Comparison of ENCODE assay signal across 21 cellular contexts in the genomic region with DNA sequence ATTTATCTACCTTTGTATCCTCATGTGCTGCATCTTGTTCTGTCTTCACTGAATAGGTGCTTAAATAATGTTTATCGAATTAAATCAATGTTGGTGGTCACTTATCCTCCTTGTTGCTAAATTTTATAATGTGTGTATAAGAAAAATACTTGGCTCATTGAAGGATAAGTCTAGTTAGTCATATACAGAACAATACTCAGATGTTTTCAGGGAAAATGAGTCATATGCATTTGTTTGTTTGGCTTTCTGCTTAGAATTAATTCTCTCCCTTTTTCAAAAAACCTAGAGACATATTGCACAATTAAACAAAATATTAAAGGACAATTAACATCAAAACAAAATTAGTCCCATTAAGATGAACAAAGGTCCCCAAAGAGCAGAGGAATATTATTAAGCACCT.
DNase-seq lines count a peak whose midpoint lies in the region; ATAC-seq and TF ChIP-seq lines count a peak whose summit lies in the region.
"Had no signal": no experiment of that assay in that cellular context is flagged by ENCODE, and none has a peak within 500 bp of the region (broad histone marks: within the 10 kb centered on the region; RNA-seq: fewer than 3 reads in every experiment).

No MANE protein-coding gene starts in this region.

- no peaks in the 10 kb centered on the region for H3K9me3 ChIP-seq in mammary epithelial cell (replicated peaks; ENCODE audit: insufficient read depth, low read length)

- no peak for TF ChIP-seq CTCF in mammary epithelial cell (conservative IDR thresholded peaks at IDR 0.05 in 1 of 2, IDR thresholded peaks at IDR 0.05 in 1 of 2; ENCODE audit: extremely low read depth in 1 of 2, insufficient read depth in 1 of 2, low read depth in 1 of 2, low read length in 2 of 2)

- no peak overlapping the region for H3K9ac ChIP-seq in mammary epithelial cell (ENCODE audit: insufficient read depth, low read length)
- H3K9ac ChIP-seq: KMS-11 had no signal

- H3K4me3 ChIP-seq in mammary epithelial cell (replicated peaks in 1 of 3; ENCODE audit: insufficient read depth in 1 of 3, low read depth in 2 of 3, low read length in 3 of 3) = no peak overlapping the region
- H3K4me3 ChIP-seq: GM12878 had no signal

- no peaks in the 10 kb centered on the region for H3K36me3 ChIP-seq in mammary epithelial cell (ENCODE audit: insufficient read depth, low read length)

- dilution Hi-C loops in mammary epithelial cell (cut with HindIII; ENCODE audit: low sequenced_read_pairs) = no loop called here

- CTCF ChIA-PET in mammary epithelial cell (lab: Charles Lee; ENCODE audit: low non-redundant PET) = no interaction called here

- H3K79me2 ChIP-seq in mammary epithelial cell (ENCODE audit: insufficient read depth, low read length) = no peaks in the 10 kb centered on the region

- H4K20me1 ChIP-seq in mammary epithelial cell (ENCODE audit: insufficient read depth, low read length) = no peaks in the 10 kb centered on the region

- no TSS peak for BruUV-seq in mammary epithelial cell (replicated peaks; lab: Mats Ljungman, UMichigan)

- intact Hi-C loops in mammary epithelial cell (cut with micrococcal nuclease) = no loop called here

- no peak for ATAC-seq in GM19324 (IDR thresholded peaks at IDR 0.05; ENCODE audit: low FRiP score, unreplicated experiment)
- ATAC-seq: GM12878, HepG2, SK-N-SH treated with all-trans-retinoic acid at 6 μM for 48 hours had no signal

- H2AFZ ChIP-seq in mammary epithelial cell (ENCODE audit: low read depth, low read length) = no peak overlapping the region

- DNase-seq in LHCN-M2 (ENCODE audit: low read depth) = peak; percentile 5
- DNase-seq in mammary epithelial cell = peak; percentile 63
- DNase-seq in fibroblast of gingiva (ENCODE audit: low read depth) = peak; percentile 39
- peak; percentile 63 for DNase-seq in renal cortical epithelial cell (ENCODE audit: low read depth)
- DNase-seq in COLO668 (lab: John Stamatoyannopoulos, UW; ENCODE audit: unreplicated experiment) = no peak
- no peak for DNase-seq in activated naive CD4-positive, alpha-beta T cell treated with anti-CD3 and anti-CD28 coated beads, Interleukin-2, amount 50 U/mL, for 16 hours
- DNase-seq: ACHN, AML-193, DMS79, MM.1S, NCI-H1105 treated with DMSO at 0.1 percent for 48 hours, NCI-H1694 treated with DMSO at 0.1 percent for 48 hours, NCI-H2107, NCI-H2227 treated with DMSO at 0.1 percent for 48 hours, NCI-H524, SHP77 treated with DMSO at 0.1 percent for 48 hours had no signal

- no peaks in the 10 kb centered on the region for H3K4me1 ChIP-seq in mammary epithelial cell (ENCODE audit: insufficient read depth, low read length)

- in situ Hi-C loops in mammary epithelial cell (cut with MboI; ENCODE audit: low sequenced_read_pairs in 2 of 2) = no loop called here

- no peaks in the 10 kb centered on the region for H3K27me3 ChIP-seq in mammary epithelial cell (ENCODE audit: insufficient read depth, low read length)

- H3K27ac ChIP-seq in mammary epithelial cell (ENCODE audit: insufficient read depth, low read depth, low read length) = no peak overlapping the region
- H3K27ac ChIP-seq: KMS-11 had no signal

- H3K4me2 ChIP-seq in mammary epithelial cell (ENCODE audit: insufficient read depth, low read depth, low read length) = no peak overlapping the region
- H3K4me2 ChIP-seq: KMS-11 had no signal

- WGBS in mammary epithelial cell (ENCODE audit: low coverage, missing lambda C conversion rate) = 74% methylated on average over 1 of the region's 1 CpG

Comparison
In these comparisons a context has a peak if more than half of its experiments do, and no peak if none do; other contexts are left out.
1. DNase-seq: peak in LHCN-M2 (single experiment), mammary epithelial cell (single experiment), fibroblast of gingiva (single experiment) and renal cortical epithelial cell (single experiment); none in COLO668 (single experiment) and activated naive CD4-positive, alpha-beta T cell treated with anti-CD3 and anti-CD28 coated beads, Interleukin-2, amount 50 U/mL, for 16 hours (single experiment).